In genomic region chr16:24051125-24051524, GRCh38 we compare ENCODE assay signal across 1 cellular context.
TF ChIP-seq lines count a peak whose summit lies in the region.

No MANE protein-coding gene starts in this region.

TF ChIP-seq in H1, 55 proteins besides CTCF, POLR2A, EP300 and RAD21 (continued from another document):
- TF ChIP-seq GTF2F1 (IDR thresholded peaks at IDR 0.05; ENCODE audit: borderline replicate concordance, low read depth, low read length) (no peak), TCF12 (IDR thresholded peaks at IDR 0.05; ENCODE audit: low read depth, low read length) (0 out of 2 replicates have a peak, but pooled peaks have one; percentile 36), YY1 (IDR thresholded peaks at IDR 0.05; ENCODE audit: low read depth, low read length) (0 out of 2 replicates have a peak, but pooled peaks have one; percentile 37), CHD1 (IDR thresholded peaks at IDR 0.05; ENCODE audit: low read depth, low read length) (no peak), TAF1 (IDR thresholded peaks at IDR 0.05; ENCODE audit: low read depth, low read length) (peak; percentile 42; the same call in 1 of the 2 replicates), SP4 (IDR thresholded peaks at IDR 0.05; ENCODE audit: low read length) (no peak; the same call in 1 of the 2 replicates), EGR1 (IDR thresholded peaks at IDR 0.05; ENCODE audit: borderline replicate concordance, low read depth, low read length) (no peak), POU5F1 (IDR thresholded peaks at IDR 0.05; ENCODE audit: low read depth, low read length) (peak; percentile 62; the same call in 1 of the 2 replicates), ZNF274 (IDR thresholded peaks at IDR 0.05; ENCODE audit: borderline replicate concordance, extremely low read depth, low read length) (no peak), TEAD4 (IDR thresholded peaks at IDR 0.05; ENCODE audit: low read depth, low read length) (no peak), KDM5A (IDR thresholded peaks at IDR 0.05; ENCODE audit: low read length) (no peak), SIX5 (IDR thresholded peaks at IDR 0.05; ENCODE audit: low read depth, low read length) (no peak), GABPA (IDR thresholded peaks at IDR 0.05; ENCODE audit: borderline replicate concordance, insufficient read depth, low read length) (no peak), E2F6 (IDR thresholded peaks at IDR 0.05) (peak; percentile 57; the same call in 1 of the 2 replicates), JUN (IDR thresholded peaks at IDR 0.05; ENCODE audit: low read depth, low read length) (no peak), TAF7 (optimal IDR thresholded peaks at IDR 0.05; ENCODE audit: borderline replicate concordance, low read depth, low read length) (no peak), POLR2AphosphoS5 (IDR thresholded peaks at IDR 0.05; ENCODE audit: low read depth, low read length) (no peak), PHF8 (conservative IDR thresholded peaks at IDR 0.05; ENCODE audit: low read depth, low read length) (no peak), TBP (IDR thresholded peaks at IDR 0.05; ENCODE audit: low read depth, low read length) (peak; percentile 78), SIN3A (conservative IDR thresholded peaks at IDR 0.05 in 1 of 2, IDR thresholded peaks at IDR 0.05 in 1 of 2; ENCODE audit: low read depth in 1 of 2, low read length in 2 of 2) (0 out of 4 replicates have a peak, but pooled peaks of 1 of the 2 experiments have one; percentile 34), CBX8 (IDR thresholded peaks at IDR 0.05; ENCODE audit: borderline replicate concordance, low read depth, low read length) (no peak), HDAC6 (IDR thresholded peaks at IDR 0.05; ENCODE audit: low read depth, low read length) (no peak)
- TF ChIP-seq, protein P1, sequence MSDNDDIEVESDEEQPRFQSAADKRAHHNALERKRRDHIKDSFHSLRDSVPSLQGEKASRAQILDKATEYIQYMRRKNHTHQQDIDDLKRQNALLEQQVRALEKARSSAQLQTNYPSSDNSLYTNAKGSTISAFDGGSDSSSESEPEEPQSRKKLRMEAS (IDR thresholded peaks at IDR 0.05): peak; percentile 28; the same call in 1 of the 2 replicates
- TF ChIP-seq, protein P2, sequence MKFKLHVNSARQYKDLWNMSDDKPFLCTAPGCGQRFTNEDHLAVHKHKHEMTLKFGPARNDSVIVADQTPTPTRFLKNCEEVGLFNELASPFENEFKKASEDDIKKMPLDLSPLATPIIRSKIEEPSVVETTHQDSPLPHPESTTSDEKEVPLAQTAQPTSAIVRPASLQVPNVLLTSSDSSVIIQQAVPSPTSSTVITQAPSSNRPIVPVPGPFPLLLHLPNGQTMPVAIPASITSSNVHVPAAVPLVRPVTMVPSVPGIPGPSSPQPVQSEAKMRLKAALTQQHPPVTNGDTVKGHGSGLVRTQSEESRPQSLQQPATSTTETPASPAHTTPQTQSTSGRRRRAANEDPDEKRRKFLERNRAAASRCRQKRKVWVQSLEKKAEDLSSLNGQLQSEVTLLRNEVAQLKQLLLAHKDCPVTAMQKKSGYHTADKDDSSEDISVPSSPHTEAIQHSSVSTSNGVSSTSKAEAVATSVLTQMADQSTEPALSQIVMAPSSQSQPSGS (IDR thresholded peaks at IDR 0.05; ENCODE audit: low read length): no peak
